1 cellular context compared by ENCODE assay signal in genomic region chr6:125957845-125958244, GRCh38.
A peak's percentile ranks its signal among the peaks of the same experiment; 100 is the strongest.
TF ChIP-seq lines count a peak whose summit lies in the region.

No MANE protein-coding gene starts in this region.

TF ChIP-seq in IMR-90, 13 proteins besides CTCF, POLR2A, EP300 and RAD21:
- TF ChIP-seq USF2 (IDR thresholded peaks at IDR 0.05; ENCODE audit: low read depth, low read length) (peak; percentile 33; the same call in 1 of the 2 replicates), CEBPB (IDR thresholded peaks at IDR 0.05; ENCODE audit: low read depth, low read length) (no peak)
TF ChIP-seq in IMR-90: peak in this region for 1.
